ENCODE assay signal across 8 cellular contexts in the genomic region with DNA sequence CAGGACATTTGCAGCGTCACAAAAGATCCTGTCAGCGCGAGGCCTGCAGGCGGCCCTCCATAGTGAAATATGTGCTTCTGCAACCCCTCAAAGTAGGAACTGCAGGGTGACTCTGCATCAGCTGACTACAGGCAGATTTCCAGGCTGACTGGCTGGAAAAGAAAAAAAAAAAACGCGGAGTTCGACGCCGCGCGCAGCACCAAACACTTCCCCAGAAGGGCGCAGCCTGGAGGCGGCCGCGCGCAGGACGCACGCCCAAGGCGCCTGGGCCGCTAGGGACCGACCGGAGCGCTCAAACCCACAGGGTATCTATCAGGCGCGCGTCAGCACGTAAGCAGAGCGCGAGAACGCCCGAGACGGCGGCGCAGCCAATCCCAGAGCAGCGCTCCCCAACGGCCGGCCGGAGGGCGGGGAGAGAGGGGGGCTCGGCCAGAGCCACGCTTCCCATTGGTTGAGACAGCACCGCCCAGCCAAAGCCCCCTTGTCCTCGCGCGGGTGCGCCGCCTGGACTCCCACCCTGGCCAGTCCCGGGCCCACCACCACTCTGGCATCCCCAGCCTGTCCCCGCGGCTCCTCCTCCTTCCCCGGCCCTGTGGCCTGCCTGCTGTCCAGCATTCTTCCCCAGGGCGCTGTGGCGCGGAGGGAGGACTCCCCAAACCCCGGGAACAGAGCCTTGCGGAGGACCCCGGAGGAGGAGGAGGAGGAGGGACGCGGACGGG. TPM values are rescaled to one million over a fixed set of nuclear protein-coding genes. Genes with fewer than 3 reads are reported as not detected.
DNase-seq lines count a peak whose midpoint lies in the region; ATAC-seq and TF ChIP-seq lines count a peak whose summit lies in the region.

No MANE protein-coding gene starts in this region.

- peak overlapping the region; percentile 85 for H3K27ac ChIP-seq in GM23248

- H3K9ac ChIP-seq in GM23248, result peak overlapping the region; percentile 83

- in situ Hi-C loops in GM23248 (cut with MboI), result no loop called here

- TF ChIP-seq CTCF in fibroblast of mammary gland (conservative IDR thresholded peaks at IDR 0.05; ENCODE audit: control insufficient read depth, insufficient read depth, low read depth, low read length), result no peak

- POLR2A ChIA-PET in naive thymus-derived CD8-positive, alpha-beta T cell (lab: Charles Lee), result interaction anchor here (0.6 to 0.8 kb wide), 3 partner anchors 22 to 195 kb away, joined by 3 read pairs; partner anchors contain the start of gene FYTTD1

- peak overlapping the region; percentile 98 for H2AFZ ChIP-seq in GM23248

- peaks cover 9% of the 10 kb centered on the region for H3F3A ChIP-seq in GM23248 (ENCODE audit: insufficient read depth)

- H3K27me3 Mint-ChIP-seq in activated T-helper 17 cell treated with anti-CD3 and anti-CD28 coated beads, Interleukin-2, amount 50 U/mL, for 72 hours, result no peaks in the 10 kb centered on the region
- peaks cover 0 to 11% (median 10%) of the 10 kb centered on the region in 5 donors for H3K27me3 Mint-ChIP-seq in naive thymus-derived CD8-positive, alpha-beta T cell
- H3K27me3 Mint-ChIP-seq in stimulated activated naive B cell treated with anti-CD40 and anti-IgM and Interleukin-4, amounts not matched to agents 10 μg/mL and 1 μg/mL and 100 μg/mL, for 72 hours, result peaks cover 12 to 14% of the 10 kb centered on the region in 2 donors

- H3K27ac Mint-ChIP-seq in activated T-helper 17 cell treated with anti-CD3 and anti-CD28 coated beads, Interleukin-2, amount 50 U/mL, for 72 hours, result peak overlapping the region; percentile 86
- peak overlapping the region; percentile 80 to 95 (median 94) for H3K27ac Mint-ChIP-seq in naive thymus-derived CD8-positive, alpha-beta T cell
- peak overlapping the region; percentile 95 for H3K27ac Mint-ChIP-seq in stimulated activated naive B cell treated with anti-CD40 and anti-IgM and Interleukin-4, amounts not matched to agents 10 μg/mL and 1 μg/mL and 100 μg/mL, for 72 hours

- H3K27me3 ChIP-seq in GM23248 (replicated peaks; ENCODE audit: insufficient read depth), result peaks cover 27% of the 10 kb centered on the region

- H3K79me2 ChIP-seq in GM23248 (ENCODE audit: insufficient read depth), result no peaks in the 10 kb centered on the region

- peak overlapping the region; percentile 88 for H3K4me3 ChIP-seq in GM23248
- peak overlapping the region; percentile 83 for H3K4me3 ChIP-seq in fibroblast of mammary gland (ENCODE audit: control insufficient read depth, low read depth, low read length)

- H3K9me3 Mint-ChIP-seq in activated T-helper 17 cell treated with anti-CD3 and anti-CD28 coated beads, Interleukin-2, amount 50 U/mL, for 72 hours, result no peaks in the 10 kb centered on the region
- no peaks in the 10 kb centered on the region for H3K9me3 Mint-ChIP-seq in naive thymus-derived CD8-positive, alpha-beta T cell
- H3K9me3 Mint-ChIP-seq in stimulated activated naive B cell treated with anti-CD40 and anti-IgM and Interleukin-4, amounts not matched to agents 10 μg/mL and 1 μg/mL and 100 μg/mL, for 72 hours, result no peaks in the 10 kb centered on the region

- peak; percentile 97 for ATAC-seq in activated T-helper 17 cell treated with anti-CD3 and anti-CD28 coated beads, Interleukin-2, amount 50 U/mL, for 72 hours (replicated peaks)
- ATAC-seq in naive thymus-derived CD8-positive, alpha-beta T cell, result peak; percentile 90 to 95
- ATAC-seq in stimulated activated naive B cell treated with anti-CD40 and anti-IgM and Interleukin-4, amounts not matched to agents 10 μg/mL and 1 μg/mL and 100 μg/mL, for 72 hours (replicated peaks), result peak; percentile 95 to 96

- no peaks in the 10 kb centered on the region for H4K20me1 ChIP-seq in GM23248 (ENCODE audit: insufficient read depth)

- peak; percentile 96 for DNase-seq in EH (ENCODE audit: low read depth)
- peak; percentile 99 for DNase-seq in GM23248
- peak; percentile 96 for DNase-seq in LHCN-M2 (ENCODE audit: low read depth)
- peak; percentile 98 for DNase-seq in RKO (ENCODE audit: low spot score)
- DNase-seq in fibroblast of mammary gland (ENCODE audit: low read depth), result peak; percentile 94
- DNase-seq in naive thymus-derived CD8-positive, alpha-beta T cell, result peak; percentile 82 to 94 (median 88)
- DNase-seq in stimulated activated naive B cell treated with anti-CD40 and anti-IgM and Interleukin-4, amounts not matched to agents 10 μg/mL and 1 μg/mL and 100 μg/mL, for 72 hours, result peak; percentile 94

- 0 out of 2 replicates have a peak, but pooled peaks cover 7% of the 10 kb centered on the region for H3K4me1 ChIP-seq in GM23248 (ENCODE audit: insufficient read depth)

- peak overlapping the region; percentile 99 for H3K4me2 ChIP-seq in GM23248 (ENCODE audit: unreplicated experiment)

- H3K4me1 Mint-ChIP-seq in activated T-helper 17 cell treated with anti-CD3 and anti-CD28 coated beads, Interleukin-2, amount 50 U/mL, for 72 hours, result peaks cover 19% of the 10 kb centered on the region
- peaks cover 15 to 28% (median 21%) of the 10 kb centered on the region in 4 donors for H3K4me1 Mint-ChIP-seq in naive thymus-derived CD8-positive, alpha-beta T cell
- H3K4me1 Mint-ChIP-seq in stimulated activated naive B cell treated with anti-CD40 and anti-IgM and Interleukin-4, amounts not matched to agents 10 μg/mL and 1 μg/mL and 100 μg/mL, for 72 hours, result peaks cover 12 to 28% of the 10 kb centered on the region in 2 donors

- no peaks in the 10 kb centered on the region for H3K9me2 ChIP-seq in GM23248 (ENCODE audit: insufficient read depth)

- no peaks in the 10 kb centered on the region for H3K9me3 ChIP-seq in GM23248 (ENCODE audit: low read depth)

- 1 to 3% methylated on average over 30 to 51 of the region's 60 CpGs for WGBS in GM23248 (ENCODE audit: low coverage in 1 of 2, low lambda C conversion rate in 2 of 2, missing lambda C conversion rate in 2 of 2), 2 experiments

- H3K4me3 Mint-ChIP-seq in activated T-helper 17 cell treated with anti-CD3 and anti-CD28 coated beads, Interleukin-2, amount 50 U/mL, for 72 hours, result peak overlapping the region; percentile 91
- H3K4me3 Mint-ChIP-seq in naive thymus-derived CD8-positive, alpha-beta T cell, result peak overlapping the region; percentile 84 to 96 (median 92)
- peak overlapping the region; percentile 91 to 95 for H3K4me3 Mint-ChIP-seq in stimulated activated naive B cell treated with anti-CD40 and anti-IgM and Interleukin-4, amounts not matched to agents 10 μg/mL and 1 μg/mL and 100 μg/mL, for 72 hours

- peaks cover 22% of the 10 kb centered on the region for H3K36me3 Mint-ChIP-seq in activated T-helper 17 cell treated with anti-CD3 and anti-CD28 coated beads, Interleukin-2, amount 50 U/mL, for 72 hours (ENCODE audit: low read depth)
- peaks cover 0 to 7% (median 0%) of the 10 kb centered on the region in 3 donors for H3K36me3 Mint-ChIP-seq in naive thymus-derived CD8-positive, alpha-beta T cell
- H3K36me3 Mint-ChIP-seq in stimulated activated naive B cell treated with anti-CD40 and anti-IgM and Interleukin-4, amounts not matched to agents 10 μg/mL and 1 μg/mL and 100 μg/mL, for 72 hours, result peaks cover 18% of the 10 kb centered on the region in 2 donors

- H3K36me3 ChIP-seq in GM23248 (ENCODE audit: low read depth), result no peaks in the 10 kb centered on the region

RNA-seq across cellular contexts. Expression of gene BDH1, which starts 1.0 kb away (rescaled TPM):
- total RNA-seq in GM23248 (2014; rRNA removed; shearing (Covaris generic)), result 0.38 and 3.4 TPM in 2 replicates
- polyA plus RNA-seq in GM23248 (2016; fragmentation: Nextera tagmentation; extraction: Ambion mirVana), result 1.2 and 2.7 TPM in 2 replicates
- total RNA-seq in LHCN-M2 (2014; rRNA removed), result 0.29 and 0.32 TPM in 2 replicates
- 0.64 TPM for polyA plus RNA-seq in LHCN-M2 (2012)
- total RNA-seq in activated T-helper 17 cell treated with anti-CD3 and anti-CD28 coated beads, Interleukin-2, amount 50 U/mL, for 72 hours, result 10 to 100 TPM; 82.3 to 89.2 TPM
- 10 to 100 TPM; 77.7 to 79.0 TPM for total RNA-seq in naive thymus-derived CD8-positive, alpha-beta T cell
- polyA plus RNA-seq in naive thymus-derived CD8-positive, alpha-beta T cell, result 10 to 100 TPM; 19.1 to 30.9 (median 26.6) TPM

Comparison
In these comparisons a context has a peak if more than half of its experiments do, and no peak if none do; other contexts are left out.
1. Peak in every context shown above with its lines: DNase-seq, ATAC-seq, H3K4me3 ChIP-seq and H3K27ac ChIP-seq.
2. RNA of gene BDH1, which starts 1.0 kb away (total RNA-seq): 82.3 to 89.2 TPM in activated T-helper 17 cell treated with anti-CD3 and anti-CD28 coated beads, Interleukin-2, amount 50 U/mL, for 72 hours and 77.7 to 79.0 TPM in naive thymus-derived CD8-positive, alpha-beta T cell; 0.38 to 3.4 TPM in GM23248 and 0.29 to 0.32 TPM in LHCN-M2; every median in the first group is over 10 times any median in the second.